ENCODE assay signal across 19 cellular contexts in genomic region chr2:161316686-161317085, GRCh38.
"Had no signal": no experiment of that assay in that cellular context is flagged by ENCODE, and none has a peak within 500 bp of the region (broad histone marks: within the 10 kb centered on the region; RNA-seq: fewer than 3 reads in every experiment).

No MANE protein-coding gene starts in this region.

- DNase-seq: effector memory CD4-positive, alpha-beta T cell; gastrocnemius medialis; heart right ventricle; hypothalamus; kidney glomerular epithelial cell; mammary epithelial cell; naive thymus-derived CD4-positive, alpha-beta T cell; nephron progenitor cell; psoas muscle; retina; right lobe of liver; stimulated activated CD4-positive, alpha-beta T cell treated with anti-CD3 and anti-CD28 coated beads, Interleukin-4, amount 100 ng/mL, for 1 hour; stimulated activated CD8-positive, alpha-beta memory T cell treated with anti-CD3 and anti-CD28 coated beads, Interleukin-4, amount 100 ng/mL, for 48 hours; stimulated activated naive CD8-positive, alpha-beta T cell treated with anti-CD3 and anti-CD28 coated beads, Interleukin-15, Interleukin-2, amounts not matched to agents 100 U/mL and 50 U/mL, for 24 hours; thyroid gland had no signal

- ATAC-seq: esophagus mucosa; gastrocnemius medialis; heart right ventricle; naive thymus-derived CD4-positive, alpha-beta T cell; psoas muscle; right lobe of liver; stimulated activated effector memory CD8-positive, alpha-beta T cell treated with anti-CD3 and anti-CD28 coated beads, Interleukin-12 subunit alpha, Interleukin-12 subunit beta, amount 100 ng/mL, for 72 hours; stimulated activated naive CD8-positive, alpha-beta T cell treated with anti-CD3 and anti-CD28 coated beads, Interleukin-15, Interleukin-2, amounts not matched to agents 100 U/mL and 50 U/mL, for 24 hours had no signal

- H3K4me3 ChIP-seq: coronary artery, gastrocnemius medialis, heart right ventricle, psoas muscle, right lobe of liver, suprapubic skin, thyroid gland had no signal
